ENCODE assay signal across 19 cellular contexts in the genomic region with DNA sequence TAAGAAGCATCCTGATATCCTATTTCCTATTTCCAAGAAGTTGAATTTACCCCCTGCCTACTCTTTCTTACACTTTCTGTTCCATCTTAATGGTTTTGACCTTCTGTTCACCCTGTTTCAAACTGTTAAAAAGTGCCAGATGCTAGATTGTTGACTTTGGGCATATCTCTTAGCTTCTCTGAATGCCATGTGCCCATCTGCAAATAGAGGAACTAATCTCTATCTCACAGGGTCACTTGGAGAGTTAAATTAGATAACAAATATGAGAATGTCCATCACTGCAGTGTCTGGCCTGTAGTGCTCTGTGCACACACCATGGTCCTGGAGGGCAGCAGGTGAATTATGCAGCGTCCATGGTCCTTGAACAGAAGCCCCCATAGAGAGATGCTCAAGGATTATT.
"Had no signal": no experiment of that assay in that cellular context is flagged by ENCODE, and none has a peak within 500 bp of the region (broad histone marks: within the 10 kb centered on the region; RNA-seq: fewer than 3 reads in every experiment).

No MANE protein-coding gene starts in this region.

- DNase-seq: effector memory CD8-positive, alpha-beta T cell; esophagus squamous epithelium; foreskin fibroblast; glutamatergic neuron; left lung; lower lobe of right lung; naive B cell; occipital lobe; pancreas; right lobe of liver; stimulated activated CD4-positive, alpha-beta T cell treated with anti-CD3 and anti-CD28 coated beads, Interleukin-4, amount 100 ng/mL, for 1 hour; stimulated activated CD8-positive, alpha-beta memory T cell treated with anti-CD3 and anti-CD28 coated beads, Interleukin-4, amount 100 ng/mL, for 48 hours; tibial artery; upper lobe of left lung; uterus had no signal

- H3K27me3 ChIP-seq: esophagus squamous epithelium, gastroesophageal sphincter, left lung, pancreas, right lobe of liver, tibial artery, upper lobe of left lung, uterus had no signal

- H3K4me1 ChIP-seq: left lung, lower lobe of right lung, pancreas, prostate gland, right lobe of liver, tibial artery, upper lobe of left lung, uterus had no signal

- H3K27ac ChIP-seq: epithelial cell of prostate, esophagus squamous epithelium, gastroesophageal sphincter, left lung, lower lobe of right lung, pancreas, prostate gland, right lobe of liver, tibial artery, upper lobe of left lung, uterus had no signal

- ATAC-seq: effector memory CD8-positive, alpha-beta T cell; gastroesophageal sphincter; left lung; lower lobe of right lung; pancreas; right lobe of liver; stimulated activated effector memory CD8-positive, alpha-beta T cell treated with anti-CD3 and anti-CD28 coated beads, Interleukin-12 subunit alpha, Interleukin-12 subunit beta, amount 100 ng/mL, for 72 hours had no signal

- H3K4me3 ChIP-seq: esophagus squamous epithelium, gastroesophageal sphincter, left lung, lower lobe of right lung, pancreas, prostate gland, right lobe of liver, tibial artery, upper lobe of left lung, uterus had no signal

- H3K36me3 ChIP-seq: esophagus squamous epithelium, gastroesophageal sphincter, left lung, lower lobe of right lung, pancreas, prostate gland, right lobe of liver, tibial artery, upper lobe of left lung, uterus had no signal
